ENCODE assay signal across 20 cellular contexts in the genomic region with DNA sequence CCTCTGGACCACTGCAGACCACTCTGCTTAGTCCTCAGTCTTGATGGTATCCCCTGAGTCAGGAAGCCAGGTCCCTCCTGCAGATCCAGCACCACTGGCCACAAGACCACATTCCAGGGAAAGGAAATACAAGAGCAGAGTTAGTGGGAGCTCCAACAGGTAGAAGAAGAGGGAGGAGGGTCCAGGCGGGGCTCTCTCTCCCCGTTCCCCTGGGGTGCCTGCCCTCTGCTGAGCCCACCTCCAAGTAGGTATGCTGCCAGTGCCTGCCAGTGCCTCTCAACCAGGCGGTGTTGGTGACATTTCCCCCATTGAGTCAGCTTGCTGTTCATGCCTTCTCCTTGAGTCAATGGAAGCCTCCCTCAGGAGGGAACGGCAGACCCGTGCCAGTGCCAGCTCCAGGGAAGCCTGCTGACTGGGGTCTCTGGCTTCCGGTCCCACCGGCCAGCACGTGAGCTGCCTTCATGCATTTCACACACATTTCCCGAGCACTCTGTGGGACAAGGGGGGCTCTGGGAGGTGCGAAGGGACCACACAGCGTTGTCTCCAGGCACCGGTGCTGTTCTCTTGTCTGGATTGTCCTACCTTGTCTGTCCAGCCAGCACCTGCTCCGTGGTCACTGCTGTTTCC.
DNase-seq lines count a peak whose midpoint lies in the region; ATAC-seq, FAIRE-seq and TF ChIP-seq lines count a peak whose summit lies in the region.
"Had no signal": no experiment of that assay in that cellular context is flagged by ENCODE, and none has a peak within 500 bp of the region (broad histone marks: within the 10 kb centered on the region; RNA-seq: fewer than 3 reads in every experiment).

No MANE protein-coding gene starts in this region.

- FAIRE-seq in kidney (lab: Jason Lieb, UNC) = no peak
- FAIRE-seq: A549, GM12892, HepG2, RCC 7860 had no signal

- no peak overlapping the region for H2AFZ ChIP-seq in DND-41 (ENCODE audit: low read depth, low read length)

- TF ChIP-seq CTCF in DND-41 (IDR thresholded peaks at IDR 0.05; ENCODE audit: borderline replicate concordance, extremely low read depth, low read length, poor library complexity, severe bottlenecking) (no peak), left lung (IDR thresholded peaks at IDR 0.05) (no peak), kidney (IDR thresholded peaks at IDR 0.05; ENCODE audit: borderline replicate concordance, extremely low read depth, insufficient read depth) (no peak), ovary (IDR thresholded peaks at IDR 0.05) (no peak)

- peaks cover 46% of the 10 kb centered on the region for H3K4me1 ChIP-seq in DND-41 (ENCODE audit: insufficient read depth, low read length)
- H3K4me1 ChIP-seq in left lung = no peaks in the 10 kb centered on the region
- H3K4me1 ChIP-seq in kidney (ENCODE audit: control insufficient read depth in 1 of 2, insufficient read depth in 1 of 2, low read depth in 1 of 2, low read length in 2 of 2) = peaks cover 0 to 3% of the 10 kb centered on the region in 2 donors
- peaks cover 2% of the 10 kb centered on the region for H3K4me1 ChIP-seq in ovary (ENCODE audit: insufficient read depth)
- H3K4me1 ChIP-seq: A549 had no signal

- H3K36me3 ChIP-seq in DND-41 (ENCODE audit: insufficient read depth, low read length) (no peaks in the 10 kb centered on the region), left lung (no peaks in the 10 kb centered on the region), kidney (ENCODE audit: control insufficient read depth in 1 of 2, insufficient read depth in 2 of 2, low read length in 2 of 2) (no peaks in the 10 kb centered on the region), ovary (no peaks in the 10 kb centered on the region)

- no peak for TF ChIP-seq EP300 in ovary (IDR thresholded peaks at IDR 0.05)

- H3K27ac ChIP-seq in DND-41 (ENCODE audit: low read length) (peak overlapping the region; percentile 55; the same call in 1 of the 2 replicates), caudate nucleus (ENCODE audit: low read depth, low read length) (peak overlapping the region; percentile 99), substantia nigra (ENCODE audit: low read depth, low read length, poor library complexity, severe bottlenecking) (peak overlapping the region; percentile 98), left lung (no peak overlapping the region), kidney (ENCODE audit: low read depth in 2 of 2, low read length in 2 of 2) (no peak overlapping the region), ovary (no peak overlapping the region)
- H3K27ac ChIP-seq: A549, C4-2B had no signal

- H3K79me2 ChIP-seq in DND-41 (ENCODE audit: insufficient read depth, low read length) = peaks cover 10% of the 10 kb centered on the region

- H3K9ac ChIP-seq in DND-41 (ENCODE audit: low read depth, low read length) = no peak overlapping the region
- no peak overlapping the region for H3K9ac ChIP-seq in kidney (ENCODE audit: low read length in 2 of 2)

- intact Hi-C loops in left lung (cut with DNase I) (no loop called here), kidney (cut with DNase I) (no loop called here), ovary (cut with DNase I) (no loop called here)

- DNase-seq in DND-41 = no peak
- no peak for DNase-seq in caudate nucleus (lab: John Stamatoyannopoulos, UW)
- peak; percentile 82 for DNase-seq in mesenteric fat pad (ENCODE audit: low spot score)
- no peak for DNase-seq in substantia nigra (lab: John Stamatoyannopoulos, UW)
- no peak for DNase-seq in left lung
- no peak for DNase-seq in kidney
- DNase-seq in ovary = no peak
- DNase-seq: DMS 273 treated with DMSO at 0.1 percent for 48 hours, H7, MM.1S, NCI-H1092 treated with DMSO at 0.1 percent for 48 hours, NCI-H2107, NCI-H2227 treated with DMSO at 0.1 percent for 48 hours, NCI-H524, SHP77 had no signal

- WGBS in ovary, 3 donors = 88 to 95% (median 91%) methylated on average over 13 of the region's 13 CpGs

- TF ChIP-seq POLR2A in ovary (IDR thresholded peaks at IDR 0.05) = no peak

- ATAC-seq in DND-41 (ENCODE audit: insufficient read depth, low read depth) (no peak), left lung (no peak)
- ATAC-seq: A549, HepG2 had no signal

- H3K27me3 ChIP-seq in DND-41 (ENCODE audit: insufficient read depth, low read length, poor library complexity) (no peaks in the 10 kb centered on the region), left lung (peaks cover 4 to 10% of the 10 kb centered on the region in 2 donors), ovary (no peaks in the 10 kb centered on the region)

- H4K20me1 ChIP-seq in DND-41 (ENCODE audit: insufficient read depth, low read length) = 0 out of 2 replicates have a peak, but pooled peaks cover 2% of the 10 kb centered on the region

- H3K9me3 ChIP-seq in DND-41 (ENCODE audit: insufficient read depth, low read length, severe bottlenecking) (no peaks in the 10 kb centered on the region), left lung (no peaks in the 10 kb centered on the region), kidney (ENCODE audit: control insufficient read depth in 1 of 2, low read length in 2 of 2) (no peaks in the 10 kb centered on the region), ovary (no peaks in the 10 kb centered on the region)
- H3K9me3 ChIP-seq: A549 had no signal

- H3K4me3 ChIP-seq in DND-41 (ENCODE audit: low read depth in 1 of 2, low read length in 2 of 2) = no peak overlapping the region
- H3K4me3 ChIP-seq in left lung = no peak overlapping the region
- H3K4me3 ChIP-seq in kidney (ENCODE audit: low read length in 2 of 2) = no peak overlapping the region
- no peak overlapping the region for H3K4me3 ChIP-seq in ovary
- H3K4me3 ChIP-seq: A549 had no signal

- H3K4me2 ChIP-seq in DND-41 (ENCODE audit: insufficient read depth, low read length) = no peak overlapping the region
- H3K4me2 ChIP-seq: A549 had no signal

Comparison
In these comparisons a context has a peak if more than half of its experiments do, and no peak if none do; other contexts are left out.
1. H3K27ac ChIP-seq: peak in DND-41 (single experiment), caudate nucleus (single experiment) and substantia nigra (single experiment); none in left lung (0 of 2), kidney (0 of 2) and ovary (0 of 2).